ENCODE assay signal across 25 cellular contexts in genomic region chr14:43135877-43136411, GRCh38.
"Had no signal": no experiment of that assay in that cellular context is flagged by ENCODE, and none has a peak within 500 bp of the region (broad histone marks: within the 10 kb centered on the region; RNA-seq: fewer than 3 reads in every experiment).

No MANE protein-coding gene starts in this region.

- ATAC-seq: esophagus mucosa; left lung; natural killer cell treated with Interleukin-12 subunit alpha and Interleukin-12 subunit beta and Interleukin-15 and Interleukin-18, amount 100 ng/mL, for 72 hours; sciatic nerve; stimulated activated naive B cell treated with anti-CD40 and anti-IgM and Interleukin-4, amounts not matched to agents 10 μg/mL and 1 μg/mL and 100 μg/mL, for 72 hours; stimulated activated naive CD8-positive, alpha-beta T cell treated with anti-CD3 and anti-CD28 coated beads, Interleukin-15, amount 100 ng/mL, for 72 hours had no signal

- H3K36me3 ChIP-seq: heart left ventricle, left lung, neural progenitor cell, ovary, thoracic aorta, transverse colon, uterus had no signal

- H3K9me3 ChIP-seq: ovary, thoracic aorta, transverse colon, uterus had no signal

- FAIRE-seq: endometrium, frontal cortex, islet of Langerhans had no signal

- H3K4me1 ChIP-seq: heart left ventricle, left lung, neural progenitor cell, transverse colon, uterus had no signal

- DNase-seq: cortex of kidney; dorsolateral prefrontal cortex; effector memory CD4-positive, alpha-beta T cell; hippocampal formation; mesenchymal stem cell; midbrain; nucleus accumbens; ovary; stimulated activated CD4-positive, alpha-beta T cell treated with anti-CD3 and anti-CD28 coated beads, Interleukin-2, amount 100 ng/mL, for 24 hours; stimulated activated CD4-positive, alpha-beta T cell treated with anti-CD3 and anti-CD28 coated beads, Interleukin-4, amount 100 ng/mL, for 4 hours; stimulated activated naive B cell treated with anti-CD40 and anti-IgM and Interleukin-4, amounts not matched to agents 10 μg/mL and 1 μg/mL and 100 μg/mL, for 72 hours; stimulated activated naive CD8-positive, alpha-beta T cell treated with anti-CD3 and anti-CD28 coated beads, Interleukin-15, amount 100 ng/mL, for 72 hours; transverse colon; uterus had no signal

- H3K27ac ChIP-seq: dorsolateral prefrontal cortex, heart left ventricle, left lung, neural progenitor cell, ovary, thoracic aorta, transverse colon, uterus had no signal

- H3K4me3 ChIP-seq: dorsolateral prefrontal cortex, heart left ventricle, left lung, lung, neural progenitor cell, ovary, thoracic aorta, transverse colon, uterus had no signal

- H3K27me3 ChIP-seq: dorsolateral prefrontal cortex, heart left ventricle, left lung, neural progenitor cell, ovary, transverse colon, uterus had no signal

- H3K9ac ChIP-seq: neural progenitor cell had no signal
